ENCODE assay signal across 9 cellular contexts in the genomic region with DNA sequence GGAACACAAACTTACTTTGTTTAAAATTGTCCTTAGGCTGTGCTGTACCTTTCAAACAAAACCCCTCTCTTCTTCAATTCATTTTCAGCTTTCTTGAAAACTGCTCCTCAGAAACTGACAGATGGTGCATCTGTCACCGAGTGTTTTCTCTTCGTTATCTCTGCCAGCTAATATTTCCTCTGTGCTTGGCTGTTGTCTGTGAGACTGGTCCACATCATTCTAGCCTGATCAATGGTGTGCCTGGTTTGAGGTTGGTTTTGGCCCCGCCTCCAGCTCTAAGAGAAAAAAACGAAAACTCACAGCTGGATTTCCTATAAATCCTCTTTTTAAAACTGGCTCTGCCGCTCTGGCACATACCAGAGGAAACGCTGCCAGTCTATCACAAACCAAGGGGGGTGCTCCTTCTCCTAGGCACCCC.
DNase-seq lines count a peak whose midpoint lies in the region; ATAC-seq and TF ChIP-seq lines count a peak whose summit lies in the region.
"Had no signal": no experiment of that assay in that cellular context is flagged by ENCODE, and none has a peak within 500 bp of the region (broad histone marks: within the 10 kb centered on the region; RNA-seq: fewer than 3 reads in every experiment).

No MANE protein-coding gene starts in this region.

- no peaks in the 10 kb centered on the region for H3K79me2 ChIP-seq in MM.1S (ENCODE audit: low read length)
- no peaks in the 10 kb centered on the region for H3K79me2 ChIP-seq in mesendoderm (ENCODE audit: control insufficient read depth, insufficient read depth, low read length)

- H3K4me1 ChIP-seq in MM.1S (ENCODE audit: low read length) = no peaks in the 10 kb centered on the region
- H3K4me1 ChIP-seq in upper lobe of left lung = peaks cover 41 to 62% (median 49%) of the 10 kb centered on the region in 4 donors
- H3K4me1 ChIP-seq in mesendoderm (ENCODE audit: control insufficient read depth, low read depth, low read length) = peaks cover 8% of the 10 kb centered on the region

- peaks cover 17% of the 10 kb centered on the region for H3K27me3 Mint-ChIP-seq in activated CD8-positive, alpha-beta memory T cell treated with anti-CD3 and anti-CD28 coated beads, Interleukin-2, amount 10 ng/mL, durations not matched to agents 7 days and 5 days

- H3K27me3 ChIP-seq in MM.1S (replicated peaks; ENCODE audit: insufficient read depth, low read length) (no peaks in the 10 kb centered on the region), upper lobe of left lung (no peaks in the 10 kb centered on the region), mesendoderm (ENCODE audit: insufficient read depth, low read length, poor library complexity) (no peaks in the 10 kb centered on the region)

- TF ChIP-seq POLR2A in upper lobe of left lung (IDR thresholded peaks at IDR 0.05) = no peak

- H3K36me3 Mint-ChIP-seq in activated CD8-positive, alpha-beta memory T cell treated with anti-CD3 and anti-CD28 coated beads, Interleukin-2, amount 10 ng/mL, durations not matched to agents 7 days and 5 days = peaks cover 2% of the 10 kb centered on the region

- 16 to 34% methylated on average over 6 of the region's 6 CpGs for WGBS in upper lobe of left lung, 2 donors
- WGBS in mesendoderm (ENCODE audit: extremely low coverage, insufficient coverage, low lambda C conversion rate) = no CpG with 5 or more reads among the region's 6 CpGs

- H3K23ac ChIP-seq in mesendoderm (ENCODE audit: low read length) = no peak overlapping the region

- H3K9me3 Mint-ChIP-seq in activated CD8-positive, alpha-beta memory T cell treated with anti-CD3 and anti-CD28 coated beads, Interleukin-2, amount 10 ng/mL, durations not matched to agents 7 days and 5 days (ENCODE audit: low read depth) = no peaks in the 10 kb centered on the region

- H4K8ac ChIP-seq in mesendoderm (ENCODE audit: low read depth, low read length) = no peak overlapping the region

- DNase-seq in activated CD8-positive, alpha-beta memory T cell treated with anti-CD3 and anti-CD28 coated beads, Interleukin-2, amount 10 ng/mL, durations not matched to agents 7 days and 5 days = no peak
- DNase-seq in activated CD8-positive, alpha-beta memory T cell treated with anti-CD3 and anti-CD28 coated beads for 24 hours = no peak
- DNase-seq in MM.1S (peak; percentile 19), fibroblast of villous mesenchyme (ENCODE audit: low read depth) (peak; percentile 87), upper lobe of left lung (no peak), hepatic stellate cell (ENCODE audit: low spot score) (no peak), mesendoderm (no peak), activated gamma-delta T cell (lab: John Stamatoyannopoulos, UW) (no peak)

- peak; percentile 33 for ATAC-seq in activated CD8-positive, alpha-beta memory T cell treated with anti-CD3 and anti-CD28 coated beads, Interleukin-2, amount 10 ng/mL, durations not matched to agents 7 days and 5 days
- ATAC-seq in upper lobe of left lung (ENCODE audit: low FRiP score in 2 of 2) = no peak

- no peak overlapping the region for H4K5ac ChIP-seq in mesendoderm (ENCODE audit: low read length)

- no peak for TF ChIP-seq EP300 in upper lobe of left lung (IDR thresholded peaks at IDR 0.05)

- H3K4me1 Mint-ChIP-seq in activated CD8-positive, alpha-beta memory T cell treated with anti-CD3 and anti-CD28 coated beads, Interleukin-2, amount 10 ng/mL, durations not matched to agents 7 days and 5 days = peaks cover 31% of the 10 kb centered on the region

- no peaks in the 10 kb centered on the region for H3K79me1 ChIP-seq in mesendoderm (ENCODE audit: low read length)

- no peaks in the 10 kb centered on the region for H3K9me2 ChIP-seq in MM.1S (replicated peaks; ENCODE audit: insufficient read depth, low read length)

- TF ChIP-seq CTCF in MM.1S (IDR thresholded peaks at IDR 0.05; ENCODE audit: low read length) = no peak
- TF ChIP-seq CTCF in fibroblast of villous mesenchyme (IDR thresholded peaks at IDR 0.05; ENCODE audit: insufficient read depth, low read depth, low read length) = no peak
- TF ChIP-seq CTCF in upper lobe of left lung (IDR thresholded peaks at IDR 0.05) = no peak

- H3K9ac ChIP-seq in MM.1S (ENCODE audit: low read length) (no peak overlapping the region), mesendoderm (ENCODE audit: low read length) (no peak overlapping the region)

- no peak overlapping the region for H2BK15ac ChIP-seq in mesendoderm (replicated peaks; ENCODE audit: low read depth)

- no peaks in the 10 kb centered on the region for H4K20me1 ChIP-seq in MM.1S (ENCODE audit: insufficient read depth, low read length)

- H3K27ac ChIP-seq in MM.1S (ENCODE audit: low read length) (no peak overlapping the region; the same call in 1 of the 2 replicates), upper lobe of left lung (peak overlapping the region; percentile 66 to 83 (median 82)), mesendoderm (ENCODE audit: low read depth, low read length) (no peak overlapping the region)
- H3K27ac ChIP-seq: C4-2B had no signal

- H3K4me3 ChIP-seq in MM.1S (ENCODE audit: low read length) (no peak overlapping the region), fibroblast of villous mesenchyme (ENCODE audit: low read depth, low read length) (peak overlapping the region; percentile 58), upper lobe of left lung (peak overlapping the region in 1 of 4 donors; percentile 31), mesendoderm (ENCODE audit: low read length) (no peak overlapping the region)

- CTCF ChIA-PET in activated CD8-positive, alpha-beta memory T cell treated with anti-CD3 and anti-CD28 coated beads, Interleukin-2, amount 10 ng/mL, durations not matched to agents 7 days and 5 days (lab: Charles Lee) = interaction anchor here (1.1 to 1.3 kb wide), 2 partner anchors 27 to 189 kb away, joined by 3 to 4 read pairs; no protein-coding TSS in a partner anchor

- no peaks in the 10 kb centered on the region for H3F3A ChIP-seq in MM.1S (ENCODE audit: insufficient read depth, low read length)

- peak overlapping the region; percentile 25 for H3K4me3 Mint-ChIP-seq in activated CD8-positive, alpha-beta memory T cell treated with anti-CD3 and anti-CD28 coated beads, Interleukin-2, amount 10 ng/mL, durations not matched to agents 7 days and 5 days

- no peak overlapping the region for H3K18ac ChIP-seq in mesendoderm (ENCODE audit: low read length)

- no peak overlapping the region for H2BK5ac ChIP-seq in mesendoderm (ENCODE audit: low read length)

- H2AK5ac ChIP-seq in mesendoderm (ENCODE audit: low read length) = no peak overlapping the region

- no peak overlapping the region for H3K4me2 ChIP-seq in MM.1S (ENCODE audit: low read depth, low read length)
- no peak overlapping the region for H3K4me2 ChIP-seq in mesendoderm (ENCODE audit: low read length)

- no peak overlapping the region for H3K4ac ChIP-seq in mesendoderm (ENCODE audit: low read depth, low read length)

- no peak overlapping the region for H2AFZ ChIP-seq in MM.1S (ENCODE audit: low read length)

- no peak overlapping the region for H2BK120ac ChIP-seq in mesendoderm (ENCODE audit: low read depth, low read length)

- no peak overlapping the region for H3K56ac ChIP-seq in mesendoderm (ENCODE audit: low read length)

- H3K9me3 ChIP-seq in MM.1S (replicated peaks; ENCODE audit: insufficient read depth, low read length) (no peaks in the 10 kb centered on the region), upper lobe of left lung (no peaks in the 10 kb centered on the region)

- H3K36me3 ChIP-seq in MM.1S (replicated peaks; ENCODE audit: insufficient read depth, low read length) = no peaks in the 10 kb centered on the region
- no peaks in the 10 kb centered on the region for H3K36me3 ChIP-seq in upper lobe of left lung
- H3K36me3 ChIP-seq in mesendoderm (ENCODE audit: control insufficient read depth, insufficient read depth, low read length) = no peaks in the 10 kb centered on the region

- H3K27ac Mint-ChIP-seq in activated CD8-positive, alpha-beta memory T cell treated with anti-CD3 and anti-CD28 coated beads, Interleukin-2, amount 10 ng/mL, durations not matched to agents 7 days and 5 days = no peak overlapping the region

Comparison
In these comparisons a context has a peak if more than half of its experiments do, and no peak if none do; other contexts are left out.
1. DNase-seq: peak in MM.1S (single experiment) and fibroblast of villous mesenchyme (single experiment); none in activated CD8-positive, alpha-beta memory T cell treated with anti-CD3 and anti-CD28 coated beads, Interleukin-2, amount 10 ng/mL, durations not matched to agents 7 days and 5 days (single experiment), activated CD8-positive, alpha-beta memory T cell treated with anti-CD3 and anti-CD28 coated beads for 24 hours (single experiment), upper lobe of left lung (0 of 2), hepatic stellate cell (single experiment), mesendoderm (single experiment) and activated gamma-delta T cell (single experiment).
2. H3K27ac ChIP-seq: peak in upper lobe of left lung (4 of 4); none in MM.1S (single experiment) and mesendoderm (single experiment).